Comparison of ENCODE assay signal across 18 cellular contexts in the genomic region with DNA sequence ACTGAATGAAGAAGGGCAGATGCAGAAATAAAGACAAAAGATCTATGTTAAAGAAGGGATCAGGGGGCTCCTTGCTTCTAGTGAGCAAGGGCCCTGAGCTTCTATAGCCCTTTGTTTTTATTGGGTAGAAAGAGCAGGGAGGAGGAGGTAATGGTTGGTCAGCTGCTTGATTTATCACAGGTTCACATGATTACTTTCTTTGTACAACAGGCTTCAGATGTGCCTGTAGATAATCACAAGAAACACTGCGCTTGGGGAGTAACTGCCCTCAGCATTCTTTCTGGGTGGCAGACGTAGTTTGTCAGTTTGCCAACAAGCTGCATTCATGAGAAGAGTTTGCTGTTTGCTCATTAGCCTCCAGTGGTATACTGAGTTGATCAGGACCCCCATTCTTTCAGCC. TPM values are rescaled to one million over a fixed set of nuclear protein-coding genes. Genes with fewer than 3 reads are reported as not detected.
"Had no signal": no experiment of that assay in that cellular context is flagged by ENCODE, and none has a peak within 500 bp of the region (broad histone marks: within the 10 kb centered on the region; RNA-seq: fewer than 3 reads in every experiment).

No MANE protein-coding gene starts in this region.

- H3K4me3 ChIP-seq: cardiac muscle cell, spleen, upper lobe of right lung had no signal

- DNase-seq: activated B cell treated with CpG ODN at 0.5 μM for 24 hours; activated CD4-positive, alpha-beta T cell treated with anti-CD3 and anti-CD28 coated beads, Interleukin-2, amount 10 ng/mL, durations not matched to agents 24 days and 14 days; activated naive CD4-positive, alpha-beta T cell treated with anti-CD3 and anti-CD28 coated beads for 36 hours; activated T-cell treated with anti-CD3 and anti-CD28 coated beads for 4 hours; endodermal cell; left ventricle myocardium superior; mesenchymal stem cell; naive thymus-derived CD8-positive, alpha-beta T cell; posterior cingulate gyrus; right cardiac atrium; spleen; stimulated activated naive CD8-positive, alpha-beta T cell treated with anti-CD3 and anti-CD28 coated beads, Interleukin-15, amount 100 ng/mL, for 72 hours; T-helper 1 cell; upper lobe of right lung had no signal

- H3K36me3 ChIP-seq: cardiac muscle cell, neutrophil, spleen, upper lobe of right lung had no signal

- ATAC-seq: activated T-helper 17 cell treated with anti-CD3 and anti-CD28 coated beads, Interleukin-2, amount 50 U/mL, for 72 hours; left ventricle myocardium superior; naive thymus-derived CD8-positive, alpha-beta T cell; right cardiac atrium; SK-N-SH treated with all-trans-retinoic acid at 6 μM for 48 hours; stimulated activated naive CD8-positive, alpha-beta T cell treated with anti-CD3 and anti-CD28 coated beads, Interleukin-15, amount 100 ng/mL, for 72 hours; upper lobe of right lung had no signal

- H3K9me3 ChIP-seq: neutrophil, upper lobe of right lung had no signal

- H3K27ac Mint-ChIP-seq: activated B cell treated with CpG ODN at 0.5 μM for 24 hours; activated CD4-positive, alpha-beta T cell treated with anti-CD3 and anti-CD28 coated beads, Interleukin-2, amount 10 ng/mL, durations not matched to agents 24 days and 14 days; activated naive CD4-positive, alpha-beta T cell treated with anti-CD3 and anti-CD28 coated beads for 36 hours; activated T-helper 17 cell treated with anti-CD3 and anti-CD28 coated beads, Interleukin-2, amount 50 U/mL, for 72 hours; endodermal cell; naive thymus-derived CD8-positive, alpha-beta T cell; stimulated activated naive CD8-positive, alpha-beta T cell treated with anti-CD3 and anti-CD28 coated beads, Interleukin-15, amount 100 ng/mL, for 72 hours had no signal

- H3K27ac ChIP-seq: cardiac muscle cell, neutrophil, spleen, upper lobe of right lung had no signal

- H3K27me3 ChIP-seq: cardiac muscle cell, neutrophil, spleen, upper lobe of right lung had no signal

- H3K4me1 ChIP-seq: upper lobe of right lung had no signal

- H3K9me3 Mint-ChIP-seq: activated B cell treated with CpG ODN at 0.5 μM for 24 hours had no signal

- H3K27me3 Mint-ChIP-seq: activated B cell treated with CpG ODN at 0.5 μM for 24 hours; activated CD4-positive, alpha-beta T cell treated with anti-CD3 and anti-CD28 coated beads, Interleukin-2, amount 10 ng/mL, durations not matched to agents 24 days and 14 days; activated T-helper 17 cell treated with anti-CD3 and anti-CD28 coated beads, Interleukin-2, amount 50 U/mL, for 72 hours; naive thymus-derived CD8-positive, alpha-beta T cell; stimulated activated naive CD8-positive, alpha-beta T cell treated with anti-CD3 and anti-CD28 coated beads, Interleukin-15, amount 100 ng/mL, for 72 hours had no signal

- H3K4me3 Mint-ChIP-seq: activated B cell treated with CpG ODN at 0.5 μM for 24 hours; activated CD4-positive, alpha-beta T cell treated with anti-CD3 and anti-CD28 coated beads, Interleukin-2, amount 10 ng/mL, durations not matched to agents 24 days and 14 days; activated naive CD4-positive, alpha-beta T cell treated with anti-CD3 and anti-CD28 coated beads for 36 hours; activated T-helper 17 cell treated with anti-CD3 and anti-CD28 coated beads, Interleukin-2, amount 50 U/mL, for 72 hours; endodermal cell; naive thymus-derived CD8-positive, alpha-beta T cell; stimulated activated naive CD8-positive, alpha-beta T cell treated with anti-CD3 and anti-CD28 coated beads, Interleukin-15, amount 100 ng/mL, for 72 hours had no signal

- H3K4me1 Mint-ChIP-seq: activated T-helper 17 cell treated with anti-CD3 and anti-CD28 coated beads, Interleukin-2, amount 50 U/mL, for 72 hours had no signal

RNA-seq across cellular contexts. Expression of a gene that starts 4.8 kb away (rescaled TPM):
- polyA plus RNA-seq: cardiac muscle cell had no signal
